Comparison of ENCODE assay signal across 1 cellular context in genomic region chr13:33284916-33285315, GRCh38.
TF ChIP-seq lines count a peak whose summit lies in the region.

No MANE protein-coding gene starts in this region.

TF ChIP-seq in liver, 16 proteins besides CTCF, POLR2A, EP300 and RAD21 (continued from another document):
- TF ChIP-seq REST (IDR thresholded peaks at IDR 0.05), result no peak
- no peak for TF ChIP-seq FOXA1 (IDR thresholded peaks at IDR 0.05)
- TF ChIP-seq HNF4G (IDR thresholded peaks at IDR 0.05), result no peak
- no peak for TF ChIP-seq MAX (IDR thresholded peaks at IDR 0.05)
